ENCODE assay signal across 8 cellular contexts in the genomic region with DNA sequence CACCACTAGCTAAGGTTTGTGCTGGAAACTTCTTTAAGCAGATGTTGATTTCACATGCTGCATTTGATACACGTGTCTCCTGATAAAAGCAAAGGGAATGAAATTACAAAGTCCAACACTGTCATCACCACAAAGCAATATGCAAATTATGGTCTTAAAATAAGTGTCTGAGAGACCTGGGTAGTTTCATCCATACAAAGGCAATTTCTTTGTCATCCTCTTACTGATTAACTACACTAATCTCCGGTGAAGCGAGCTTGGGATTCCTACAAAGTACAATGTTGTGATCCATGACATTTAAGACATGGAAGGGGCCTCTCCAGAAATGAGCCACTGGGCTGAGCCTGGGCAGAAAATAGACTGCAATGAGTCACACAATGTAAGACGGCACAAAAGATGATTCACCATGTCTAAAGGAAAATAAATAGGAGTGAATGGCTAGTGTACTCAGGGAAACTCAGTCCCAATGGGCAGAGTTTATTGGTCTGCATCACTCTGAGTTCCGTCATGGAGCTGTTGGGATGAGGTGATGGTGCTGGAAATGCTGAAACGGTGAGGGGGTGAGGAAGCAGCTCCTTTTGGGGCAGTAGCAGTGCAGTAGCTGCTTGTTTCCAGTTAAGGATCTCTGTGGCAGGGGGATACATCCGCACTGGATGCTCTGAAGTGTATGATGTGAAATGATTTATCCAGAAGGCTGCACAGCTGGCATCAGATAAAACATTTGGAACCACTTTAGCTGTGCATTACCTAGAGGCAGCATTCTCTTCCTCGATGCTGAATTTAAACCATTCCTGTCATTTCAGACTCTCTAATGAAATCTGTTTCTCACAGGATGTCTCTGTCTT.
DNase-seq lines count a peak whose midpoint lies in the region; ATAC-seq and TF ChIP-seq lines count a peak whose summit lies in the region.

No MANE protein-coding gene starts in this region.

- peak; percentile 78 for ATAC-seq in GM19023 (IDR thresholded peaks at IDR 0.05; ENCODE audit: unreplicated experiment)
- ATAC-seq in HG03060 (IDR thresholded peaks at IDR 0.05; ENCODE audit: low read depth, unreplicated experiment), result peak; percentile 91

- POLR2A ChIA-PET in RWPE1 (lab: Yijun Ruan, JAX; ENCODE audit: low non-redundant PET), result no interaction called here

- DNase-seq in A172 (ENCODE audit: low spot score), result peak; percentile 93
- DNase-seq in RWPE1 (ENCODE audit: low spot score), result peak; percentile 87
- peak; percentile 68 for DNase-seq in glomerular endothelial cell (ENCODE audit: extremely low read depth, low read depth, low spot score)
- DNase-seq in smooth muscle cell of the brain vasculature (ENCODE audit: low read depth, low spot score), result peak; percentile 70
- no peak for DNase-seq in middle frontal gyrus (ENCODE audit: extremely low spot score, low spot score)
- no peak for DNase-seq in caudate nucleus (lab: John Stamatoyannopoulos, UW)

- no peak for TF ChIP-seq CTCF in RWPE1 (conservative IDR thresholded peaks at IDR 0.05; ENCODE audit: low read depth)

- H3K27ac ChIP-seq in RWPE1 (peak overlapping the region; percentile 83), caudate nucleus (ENCODE audit: low read depth, low read length) (no peak overlapping the region)

- CTCF ChIA-PET in RWPE1 (lab: Yijun Ruan, JAX), result interaction anchor here (0.6 kb wide), 1 partner anchor 297 kb away, joined by 3 read pairs; no protein-coding TSS in a partner anchor

Comparison
In these comparisons a context has a peak if more than half of its experiments do, and no peak if none do; other contexts are left out.
1. DNase-seq: peak in A172 (single experiment), RWPE1 (single experiment), glomerular endothelial cell (single experiment) and smooth muscle cell of the brain vasculature (single experiment); none in middle frontal gyrus (single experiment) and caudate nucleus (0 of 61).